In genomic region chr1:154611150-154611865, GRCh38 we compare ENCODE assay signal across 11 cellular contexts. TPM values are rescaled to one million over a fixed set of nuclear protein-coding genes. Genes with fewer than 3 reads are reported as not detected.
A peak's percentile ranks its signal among the peaks of the same experiment; 100 is the strongest.
DNase-seq lines count a peak whose midpoint lies in the region; ATAC-seq and TF ChIP-seq lines count a peak whose summit lies in the region.
"Had no signal": no experiment of that assay in that cellular context is flagged by ENCODE, and none has a peak within 500 bp of the region (broad histone marks: within the 10 kb centered on the region; RNA-seq: fewer than 3 reads in every experiment).

No MANE protein-coding gene starts in this region.

- H3K4me1 ChIP-seq in heart left ventricle (peaks cover 0 to 44% (median 20%) of the 10 kb centered on the region in 12 donors), right cardiac atrium (ENCODE audit: control insufficient read depth, insufficient read depth, low read length) (no peaks in the 10 kb centered on the region), iPS-20b (ENCODE audit: insufficient read depth, low read length) (peaks cover 49% of the 10 kb centered on the region)

- in situ Hi-C loops in KBM-7 (cut with MboI; ENCODE audit: low pct_unique_long_range_greater_than_20kb, low sequenced_read_pairs): no loop called here

- H3K9me3 Mint-ChIP-seq in activated T-helper 1 cell treated with anti-CD3 and anti-CD28 coated beads, Interleukin-12 subunit alpha, Interleukin-12 subunit beta, Interleukin-2, Interleukin-4 antibody, amounts not matched to agents 30 ng/mL and 10 ng/mL and 1 ng/mL, durations not matched to agents 14 hours and 24 hours and 36 hours: no peaks in the 10 kb centered on the region
- H3K9me3 Mint-ChIP-seq in type B pancreatic cell: no peaks in the 10 kb centered on the region
- no peaks in the 10 kb centered on the region for H3K9me3 Mint-ChIP-seq in osteocyte (ENCODE audit: unreplicated experiment)
- H3K9me3 Mint-ChIP-seq: memory B cell had no signal

- DNase-seq in heart left ventricle (no peak), right cardiac atrium (no peak), type B pancreatic cell (ENCODE audit: extremely low spot score, unreplicated experiment) (no peak), KBM-7 (no peak), osteocyte (ENCODE audit: extremely low spot score, unreplicated experiment) (no peak)
- DNase-seq in activated T-helper 1 cell treated with anti-CD3 and anti-CD28 coated beads, Interleukin-12 subunit alpha, Interleukin-12 subunit beta, Interleukin-2, Interleukin-4 antibody, amounts not matched to agents 30 ng/mL and 10 ng/mL and 1 ng/mL, durations not matched to agents 14 hours and 24 hours and 36 hours (ENCODE audit: low spot score): no peak
- DNase-seq: NCI-H524 treated with DMSO at 0.1 percent for 48 hours had no signal

- H3K9me3 ChIP-seq in heart left ventricle: no peaks in the 10 kb centered on the region
- no peaks in the 10 kb centered on the region for H3K9me3 ChIP-seq in right cardiac atrium (ENCODE audit: control insufficient read depth, low read length)
- H3K9me3 ChIP-seq in iPS-20b (ENCODE audit: insufficient read depth, low read depth, low read length): no peaks in the 10 kb centered on the region

- peaks cover 16% of the 10 kb centered on the region for H3K36me3 Mint-ChIP-seq in activated T-helper 1 cell treated with anti-CD3 and anti-CD28 coated beads, Interleukin-12 subunit alpha, Interleukin-12 subunit beta, Interleukin-2, Interleukin-4 antibody, amounts not matched to agents 30 ng/mL and 10 ng/mL and 1 ng/mL, durations not matched to agents 14 hours and 24 hours and 36 hours (ENCODE audit: low read depth)
- H3K36me3 Mint-ChIP-seq in type B pancreatic cell: peaks cover 3% of the 10 kb centered on the region
- no peaks in the 10 kb centered on the region for H3K36me3 Mint-ChIP-seq in osteocyte (ENCODE audit: unreplicated experiment)

- no peaks in the 10 kb centered on the region for H3K27me3 ChIP-seq in heart left ventricle
- no peaks in the 10 kb centered on the region for H3K27me3 ChIP-seq in right cardiac atrium (ENCODE audit: control insufficient read depth, insufficient read depth)
- no peaks in the 10 kb centered on the region for H3K27me3 ChIP-seq in iPS-20b (ENCODE audit: insufficient read depth, low read length)

- H3K4me3 ChIP-seq in heart left ventricle (no peak overlapping the region), right cardiac atrium (ENCODE audit: low read length) (no peak overlapping the region), iPS-20b (ENCODE audit: low read length) (peak overlapping the region; percentile 48)
- H3K4me3 ChIP-seq: coronary artery had no signal

- H3K4me1 Mint-ChIP-seq in activated T-helper 1 cell treated with anti-CD3 and anti-CD28 coated beads, Interleukin-12 subunit alpha, Interleukin-12 subunit beta, Interleukin-2, Interleukin-4 antibody, amounts not matched to agents 30 ng/mL and 10 ng/mL and 1 ng/mL, durations not matched to agents 14 hours and 24 hours and 36 hours (ENCODE audit: low read depth): peaks cover 62% of the 10 kb centered on the region
- peaks cover 24% of the 10 kb centered on the region for H3K4me1 Mint-ChIP-seq in type B pancreatic cell (ENCODE audit: unreplicated experiment)
- peaks cover 25% of the 10 kb centered on the region for H3K4me1 Mint-ChIP-seq in osteocyte (ENCODE audit: unreplicated experiment)

- no peak for TF ChIP-seq POLR2A in heart left ventricle (IDR thresholded peaks at IDR 0.05)

- TF ChIP-seq CTCF in heart left ventricle (IDR thresholded peaks at IDR 0.05) (no peak), type B pancreatic cell (conservative IDR thresholded peaks at IDR 0.05) (no peak), osteocyte (IDR thresholded peaks at IDR 0.05) (no peak)

- H3K36me3 ChIP-seq in heart left ventricle: no peaks in the 10 kb centered on the region
- no peaks in the 10 kb centered on the region for H3K36me3 ChIP-seq in iPS-20b (ENCODE audit: insufficient read depth, low read depth, low read length)

- no peak overlapping the region for H3K4me3 Mint-ChIP-seq in activated T-helper 1 cell treated with anti-CD3 and anti-CD28 coated beads, Interleukin-12 subunit alpha, Interleukin-12 subunit beta, Interleukin-2, Interleukin-4 antibody, amounts not matched to agents 30 ng/mL and 10 ng/mL and 1 ng/mL, durations not matched to agents 14 hours and 24 hours and 36 hours
- H3K4me3 Mint-ChIP-seq in type B pancreatic cell: peak overlapping the region; percentile 40
- no peak overlapping the region for H3K4me3 Mint-ChIP-seq in osteocyte (ENCODE audit: unreplicated experiment)
- H3K4me3 Mint-ChIP-seq: memory B cell had no signal

- ATAC-seq in heart left ventricle: peak in 1 of 4 donors; percentile 33
- ATAC-seq in right cardiac atrium: no peak
- no peak for ATAC-seq in HG03039 (IDR thresholded peaks at IDR 0.05; ENCODE audit: unreplicated experiment)

- peak overlapping the region; percentile 70; the same call in 1 of the 2 replicates for H3K9ac ChIP-seq in iPS-20b (ENCODE audit: low read depth, low read length)

- peak overlapping the region; percentile 2 for H3K27ac Mint-ChIP-seq in activated T-helper 1 cell treated with anti-CD3 and anti-CD28 coated beads, Interleukin-12 subunit alpha, Interleukin-12 subunit beta, Interleukin-2, Interleukin-4 antibody, amounts not matched to agents 30 ng/mL and 10 ng/mL and 1 ng/mL, durations not matched to agents 14 hours and 24 hours and 36 hours
- H3K27ac Mint-ChIP-seq in type B pancreatic cell (peak overlapping the region; percentile 63), osteocyte (ENCODE audit: unreplicated experiment) (no peak overlapping the region)
- H3K27ac Mint-ChIP-seq: memory B cell had no signal

- peak overlapping the region in 7 of 12 donors; percentile 0 to 63 (median 33) for H3K27ac ChIP-seq in heart left ventricle
- H3K27ac ChIP-seq in right cardiac atrium (ENCODE audit: low read length): no peak overlapping the region
- H3K27ac ChIP-seq in iPS-20b (ENCODE audit: low read length): peak overlapping the region; percentile 11
- H3K27ac ChIP-seq: coronary artery had no signal

- WGBS in heart left ventricle, 4 donors: 53 to 60% (median 54%) methylated on average over 10 of the region's 10 CpGs
- 57% methylated on average over 10 of the region's 10 CpGs for WGBS in right cardiac atrium

- intact Hi-C loops in heart left ventricle (cut with DNase I) (no loop called here), right cardiac atrium (cut with DNase I) (no loop called here)
- intact Hi-C loops in activated T-helper 1 cell treated with anti-CD3 and anti-CD28 coated beads, Interleukin-12 subunit alpha, Interleukin-12 subunit beta, Interleukin-2, Interleukin-4 antibody, amounts not matched to agents 30 ng/mL and 10 ng/mL and 1 ng/mL, durations not matched to agents 14 hours and 24 hours and 36 hours (cut with micrococcal nuclease): no loop called here

- no peaks in the 10 kb centered on the region for H3K27me3 Mint-ChIP-seq in activated T-helper 1 cell treated with anti-CD3 and anti-CD28 coated beads, Interleukin-12 subunit alpha, Interleukin-12 subunit beta, Interleukin-2, Interleukin-4 antibody, amounts not matched to agents 30 ng/mL and 10 ng/mL and 1 ng/mL, durations not matched to agents 14 hours and 24 hours and 36 hours (ENCODE audit: insufficient read depth)
- H3K27me3 Mint-ChIP-seq in type B pancreatic cell: peaks cover 3% of the 10 kb centered on the region
- H3K27me3 Mint-ChIP-seq in osteocyte (ENCODE audit: unreplicated experiment): no peaks in the 10 kb centered on the region
- H3K27me3 Mint-ChIP-seq: memory B cell had no signal

RNA-seq across cellular contexts. Expression of gene ADAR, which starts 3.3 kb away (rescaled TPM):
- 100 to 1,000 TPM in 1 of 9 donors, 10 to 100 TPM in 8; 52.1 to 117 (median 63.1) TPM for total RNA-seq in heart left ventricle
- 10 to 100 TPM; 16.0 to 29.5 TPM for polyA plus RNA-seq in heart left ventricle
- total RNA-seq in right cardiac atrium: 10 to 100 TPM; 66.2 to 80.9 (median 70.4) TPM
- polyA plus RNA-seq in right cardiac atrium: 21.2 TPM
- total RNA-seq in activated T-helper 1 cell treated with anti-CD3 and anti-CD28 coated beads, Interleukin-12 subunit alpha, Interleukin-12 subunit beta, Interleukin-2, Interleukin-4 antibody, amounts not matched to agents 30 ng/mL and 10 ng/mL and 1 ng/mL, durations not matched to agents 14 hours and 24 hours and 36 hours: 299 and 301 TPM in 2 replicates
- 180 and 184 TPM in 2 replicates for total RNA-seq in type B pancreatic cell (ENCODE audit: low replicate concordance)
- 186 and 188 TPM in 2 replicates for total RNA-seq in osteocyte

RNA-seq across cellular contexts. Expression of gene CHRNB2, which starts 43.7 kb away (rescaled TPM):
- under 1 TPM in 3 of 9 donors, not detected in 6; 0.05 to 0.14 (median 0.06) TPM for total RNA-seq in heart left ventricle
- polyA plus RNA-seq in heart left ventricle: under 1 TPM in 1 of 2 donors, not detected in 1; 0.03 TPM
- not detected for total RNA-seq in right cardiac atrium
- 0.07 TPM for polyA plus RNA-seq in right cardiac atrium
- total RNA-seq in activated T-helper 1 cell treated with anti-CD3 and anti-CD28 coated beads, Interleukin-12 subunit alpha, Interleukin-12 subunit beta, Interleukin-2, Interleukin-4 antibody, amounts not matched to agents 30 ng/mL and 10 ng/mL and 1 ng/mL, durations not matched to agents 14 hours and 24 hours and 36 hours: not detected in 2 replicates
- 4.2 and 4.6 TPM in 2 replicates for total RNA-seq in type B pancreatic cell (ENCODE audit: low replicate concordance)
- total RNA-seq in osteocyte: 0.10 and 0.27 TPM in 2 replicates

RNA-seq across cellular contexts. Expression of gene UBE2Q1, which starts 52.8 kb away (rescaled TPM):
- total RNA-seq in heart left ventricle (10 to 100 TPM; 22.1 to 79.4 (median 58.8) TPM), right cardiac atrium (10 to 100 TPM; 49.4 to 67.9 (median 61.3) TPM), type B pancreatic cell (ENCODE audit: low replicate concordance) (69.1 and 73.9 TPM in 2 replicates), osteocyte (77.3 and 82.1 TPM in 2 replicates)
- polyA plus RNA-seq in heart left ventricle (10 to 100 TPM; 23.0 to 36.2 TPM), right cardiac atrium (32.4 TPM)
- total RNA-seq in activated T-helper 1 cell treated with anti-CD3 and anti-CD28 coated beads, Interleukin-12 subunit alpha, Interleukin-12 subunit beta, Interleukin-2, Interleukin-4 antibody, amounts not matched to agents 30 ng/mL and 10 ng/mL and 1 ng/mL, durations not matched to agents 14 hours and 24 hours and 36 hours: 93.3 and 106 TPM in 2 replicates
